ENCODE assay signal across 2 cellular contexts in the genomic region with DNA sequence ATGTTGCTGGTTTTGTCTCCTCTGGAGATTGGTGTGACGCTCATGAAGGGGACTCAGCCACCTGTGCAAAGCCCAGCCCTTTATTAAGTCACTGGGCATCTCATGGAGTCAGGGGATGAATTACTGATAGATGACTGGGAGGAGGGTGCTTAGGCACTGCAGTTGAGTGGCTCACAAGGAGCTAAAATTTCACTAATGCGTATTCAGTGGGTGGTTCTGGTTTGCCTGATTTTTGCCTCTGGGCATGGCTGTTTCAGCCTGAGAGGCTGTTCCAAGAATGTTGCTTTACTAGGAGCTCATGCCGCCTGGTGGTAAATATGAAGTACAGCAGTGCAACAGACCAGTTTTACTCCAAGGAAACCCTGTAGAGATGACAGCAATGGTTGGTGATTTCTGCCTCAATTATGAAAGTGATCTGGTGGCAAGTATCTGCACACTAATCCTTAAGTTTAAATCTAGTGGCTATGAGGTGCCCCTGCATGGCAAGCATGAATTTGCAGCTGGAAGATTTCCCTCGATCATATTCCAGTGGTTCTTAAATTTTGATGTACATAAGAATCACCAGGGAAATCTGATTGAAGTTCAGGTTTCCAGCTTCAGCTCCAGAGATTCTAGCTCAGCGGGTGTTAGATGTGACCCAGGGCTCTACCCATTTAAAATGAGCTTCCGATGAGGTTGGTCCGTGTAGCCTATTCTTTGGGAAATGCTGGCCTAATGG.
A peak's percentile ranks its signal among the peaks of the same experiment; 100 is the strongest.
TF ChIP-seq lines count a peak whose summit lies in the region.

No MANE protein-coding gene starts in this region.

TF ChIP-seq in SK-N-SH, 30 proteins besides CTCF, POLR2A, EP300 and RAD21:
- TF ChIP-seq CHD2 (IDR thresholded peaks at IDR 0.05; ENCODE audit: low read length, partially characterized antibody) (peak; percentile 44), GABPA (IDR thresholded peaks at IDR 0.05; ENCODE audit: low read depth) (no peak), NRF1 (IDR thresholded peaks at IDR 0.05; ENCODE audit: low read depth, low read length) (peak; percentile 29; the same call in 1 of the 2 replicates), SMC3 (IDR thresholded peaks at IDR 0.05; ENCODE audit: low read depth, low read length) (peak; percentile 99), RXRA (IDR thresholded peaks at IDR 0.05; ENCODE audit: borderline replicate concordance, low read depth) (no peak), MXI1 (IDR thresholded peaks at IDR 0.05; ENCODE audit: low read depth, low read length) (peak; percentile 28; the same call in 1 of the 2 replicates), TEAD4 (IDR thresholded peaks at IDR 0.05; ENCODE audit: borderline replicate concordance, insufficient read depth) (0 out of 2 replicates have a peak, but pooled peaks have one; percentile 28), NFIC (IDR thresholded peaks at IDR 0.05; ENCODE audit: borderline replicate concordance) (0 out of 2 replicates have a peak, but pooled peaks have one; percentile 26), RCOR1 (IDR thresholded peaks at IDR 0.05; ENCODE audit: low read length) (peak; percentile 54; the same call in 1 of the 2 replicates), FOSL2 (IDR thresholded peaks at IDR 0.05; ENCODE audit: borderline replicate concordance, low read depth) (no peak)

TF ChIP-seq in K562, 482 proteins besides CTCF, POLR2A, EP300 and RAD21:
- TF ChIP-seq ZC3H11A (IDR thresholded peaks at IDR 0.05; ENCODE audit: low read depth, low read length) (no peak), ZNF780A (CRISPR knock-in tag; IDR thresholded peaks at IDR 0.05) (no peak), NR2F6 (CRISPR knock-in tag; IDR thresholded peaks at IDR 0.05) (no peak), PTRF (tag; IDR thresholded peaks at IDR 0.05) (no peak), MYC (IDR thresholded peaks at IDR 0.05; ENCODE audit: low read depth, low read length) (no peak), MYC (CRISPR knock-in tag; IDR thresholded peaks at IDR 0.05; ENCODE audit: borderline replicate concordance, low read depth) (no peak), KLF1 (tag; IDR thresholded peaks at IDR 0.05) (no peak), TEAD1 (CRISPR knock-in tag; IDR thresholded peaks at IDR 0.05) (peak in 1 of 2 experiments; percentile 53; a peak in 1 of 4 replicates), KAT8 (IDR thresholded peaks at IDR 0.05; ENCODE audit: low read depth) (no peak), PURB (CRISPR knock-in tag; IDR thresholded peaks at IDR 0.05; ENCODE audit: low read depth) (no peak), PHTF2 (CRISPR knock-in tag; IDR thresholded peaks at IDR 0.05) (no peak), SMC3 (conservative IDR thresholded peaks at IDR 0.05; ENCODE audit: insufficient read depth, low read depth, low read length) (peak; percentile 52), CHCHD3 (CRISPR knock-in tag; IDR thresholded peaks at IDR 0.05) (no peak), ZNF785 (CRISPR knock-in tag; IDR thresholded peaks at IDR 0.05) (no peak)
- TF ChIP-seq, protein P1, sequence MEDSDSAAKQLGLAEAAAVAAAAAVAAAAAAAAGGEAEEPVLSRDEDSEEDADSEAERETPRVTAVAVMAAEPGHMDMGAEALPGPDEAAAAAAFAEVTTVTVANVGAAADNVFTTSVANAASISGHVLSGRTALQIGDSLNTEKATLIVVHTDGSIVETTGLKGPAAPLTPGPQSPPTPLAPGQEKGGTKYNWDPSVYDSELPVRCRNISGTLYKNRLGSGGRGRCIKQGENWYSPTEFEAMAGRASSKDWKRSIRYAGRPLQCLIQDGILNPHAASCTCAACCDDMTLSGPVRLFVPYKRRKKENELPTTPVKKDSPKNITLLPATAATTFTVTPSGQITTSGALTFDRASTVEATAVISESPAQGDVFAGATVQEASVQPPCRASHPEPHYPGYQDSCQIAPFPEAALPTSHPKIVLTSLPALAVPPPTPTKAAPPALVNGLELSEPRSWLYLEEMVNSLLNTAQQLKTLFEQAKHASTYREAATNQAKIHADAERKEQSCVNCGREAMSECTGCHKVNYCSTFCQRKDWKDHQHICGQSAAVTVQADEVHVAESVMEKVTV (CRISPR knock-in tag; IDR thresholded peaks at IDR 0.05): 0 out of 2 replicates have a peak, but pooled peaks have one; percentile 30
- TF ChIP-seq, protein P2, sequence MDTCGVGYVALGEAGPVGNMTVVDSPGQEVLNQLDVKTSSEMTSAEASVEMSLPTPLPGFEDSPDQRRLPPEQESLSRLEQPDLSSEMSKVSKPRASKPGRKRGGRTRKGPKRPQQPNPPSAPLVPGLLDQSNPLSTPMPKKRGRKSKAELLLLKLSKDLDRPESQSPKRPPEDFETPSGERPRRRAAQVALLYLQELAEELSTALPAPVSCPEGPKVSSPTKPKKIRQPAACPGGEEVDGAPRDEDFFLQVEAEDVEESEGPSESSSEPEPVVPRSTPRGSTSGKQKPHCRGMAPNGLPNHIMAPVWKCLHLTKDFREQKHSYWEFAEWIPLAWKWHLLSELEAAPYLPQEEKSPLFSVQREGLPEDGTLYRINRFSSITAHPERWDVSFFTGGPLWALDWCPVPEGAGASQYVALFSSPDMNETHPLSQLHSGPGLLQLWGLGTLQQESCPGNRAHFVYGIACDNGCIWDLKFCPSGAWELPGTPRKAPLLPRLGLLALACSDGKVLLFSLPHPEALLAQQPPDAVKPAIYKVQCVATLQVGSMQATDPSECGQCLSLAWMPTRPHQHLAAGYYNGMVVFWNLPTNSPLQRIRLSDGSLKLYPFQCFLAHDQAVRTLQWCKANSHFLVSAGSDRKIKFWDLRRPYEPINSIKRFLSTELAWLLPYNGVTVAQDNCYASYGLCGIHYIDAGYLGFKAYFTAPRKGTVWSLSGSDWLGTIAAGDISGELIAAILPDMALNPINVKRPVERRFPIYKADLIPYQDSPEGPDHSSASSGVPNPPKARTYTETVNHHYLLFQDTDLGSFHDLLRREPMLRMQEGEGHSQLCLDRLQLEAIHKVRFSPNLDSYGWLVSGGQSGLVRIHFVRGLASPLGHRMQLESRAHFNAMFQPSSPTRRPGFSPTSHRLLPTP (IDR thresholded peaks at IDR 0.05; ENCODE audit: borderline replicate concordance, extremely low read depth, insufficient read length): no peak
- TF ChIP-seq, protein P3, sequence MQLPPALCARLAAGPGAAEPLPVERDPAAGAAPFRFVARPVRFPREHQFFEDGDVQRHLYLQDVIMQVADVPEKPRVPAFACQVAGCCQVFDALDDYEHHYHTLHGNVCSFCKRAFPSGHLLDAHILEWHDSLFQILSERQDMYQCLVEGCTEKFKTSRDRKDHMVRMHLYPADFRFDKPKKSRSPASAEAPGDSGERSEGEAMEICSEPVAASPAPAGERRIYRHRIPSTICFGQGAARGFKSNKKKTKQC (CRISPR knock-in tag; IDR thresholded peaks at IDR 0.05): no peak
- TF ChIP-seq, protein P4, sequence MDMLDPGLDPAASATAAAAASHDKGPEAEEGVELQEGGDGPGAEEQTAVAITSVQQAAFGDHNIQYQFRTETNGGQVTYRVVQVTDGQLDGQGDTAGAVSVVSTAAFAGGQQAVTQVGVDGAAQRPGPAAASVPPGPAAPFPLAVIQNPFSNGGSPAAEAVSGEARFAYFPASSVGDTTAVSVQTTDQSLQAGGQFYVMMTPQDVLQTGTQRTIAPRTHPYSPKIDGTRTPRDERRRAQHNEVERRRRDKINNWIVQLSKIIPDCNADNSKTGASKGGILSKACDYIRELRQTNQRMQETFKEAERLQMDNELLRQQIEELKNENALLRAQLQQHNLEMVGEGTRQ (CRISPR knock-in tag; IDR thresholded peaks at IDR 0.05): no peak
TF ChIP-seq in K562: peak in this region for 3.
